ENCODE assay signal across 17 cellular contexts in the genomic region with DNA sequence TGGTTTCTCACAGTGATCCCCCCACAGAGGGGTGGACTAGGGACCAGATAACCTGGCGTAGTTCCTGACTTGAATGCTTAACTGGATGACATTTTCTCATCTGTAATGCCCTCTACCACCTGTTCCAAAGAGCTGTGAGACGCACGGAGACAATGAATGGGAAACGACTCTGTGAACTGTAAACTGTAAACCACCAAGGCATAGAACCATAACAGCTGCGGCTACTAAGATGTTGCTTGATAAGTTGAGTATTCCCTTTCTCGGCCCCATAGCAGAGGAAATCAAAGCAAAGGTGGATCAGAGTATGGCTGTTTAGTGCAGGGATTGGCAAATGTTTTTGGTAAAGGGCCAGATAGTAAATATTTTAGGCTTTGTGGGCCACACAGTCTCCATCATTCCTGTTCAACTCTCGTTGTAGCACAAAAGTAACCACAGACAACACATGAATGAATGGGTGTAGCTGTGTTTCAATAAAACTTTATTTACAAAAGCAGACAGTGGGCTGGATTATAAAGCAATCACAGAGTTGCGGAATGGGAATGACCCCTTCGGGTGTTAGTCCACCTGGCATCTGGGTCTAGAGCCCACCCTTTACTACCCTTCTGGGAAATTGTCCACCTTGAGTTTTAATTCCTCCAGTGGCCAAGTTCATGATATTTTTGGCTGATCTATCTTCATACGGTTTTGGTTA.
DNase-seq lines count a peak whose midpoint lies in the region; ATAC-seq, FAIRE-seq and TF ChIP-seq lines count a peak whose summit lies in the region.
"Had no signal": no experiment of that assay in that cellular context is flagged by ENCODE, and none has a peak within 500 bp of the region (broad histone marks: within the 10 kb centered on the region; RNA-seq: fewer than 3 reads in every experiment).

No MANE protein-coding gene starts in this region.

- TF ChIP-seq EP300 in HepG2 (IDR thresholded peaks at IDR 0.05; ENCODE audit: low read depth in 2 of 2, low read length in 2 of 2) (no peak), HepG2 (CRISPR knock-in tag; IDR thresholded peaks at IDR 0.05; ENCODE audit: borderline replicate concordance) (no peak), K562 (IDR thresholded peaks at IDR 0.05; ENCODE audit: low read length) (no peak)

- no peak for ATAC-seq in HepG2
- no peak for ATAC-seq in right lobe of liver
- ATAC-seq in K562, result no peak
- ATAC-seq: CD8-positive, alpha-beta T cell; HCT116 had no signal

- CTCF ChIA-PET in HepG2 (lab: Yijun Ruan, JAX; ENCODE audit: low intra/inter-chr PET ratio, low total read pairs), result no interaction called here
- CTCF ChIA-PET in K562 (lab: Yijun Ruan, JAX; ENCODE audit: low intra/inter-chr PET ratio), result no interaction called here

- H3K4me2 ChIP-seq in HepG2 (ENCODE audit: low read depth, low read length) (no peak overlapping the region), K562 (ENCODE audit: insufficient read depth, low read length) (no peak overlapping the region)
- H3K4me2 ChIP-seq: BLaER1 treated with 17β-estradiol and CSF1 and Interleukin-3, amounts not matched to agents 10 nM and 100 nM had no signal

- in situ Hi-C loops in HepG2 (cut with HindIII; ENCODE audit: extremely low pct_ligation_motif_present, low pct_unique_long_range_greater_than_20kb) (no loop called here), K562 (cut with MboI) (no loop called here)

- POLR2A ChIA-PET in HepG2 (lab: Yijun Ruan, JAX), result no interaction called here
- POLR2A ChIA-PET in K562 (lab: Yijun Ruan, JAX), result interaction anchor here (1.0 kb wide), 1 partner anchor 11 kb away, joined by 4 read pairs; no protein-coding TSS in a partner anchor

- no peak for TF ChIP-seq RAD21 in HepG2 (CRISPR knock-in tag; IDR thresholded peaks at IDR 0.05)
- no peak for TF ChIP-seq RAD21 in K562 (CRISPR knock-in tag; conservative IDR thresholded peaks at IDR 0.05 in 1 of 2, IDR thresholded peaks at IDR 0.05 in 1 of 2)

- H2AFZ ChIP-seq in HepG2 (ENCODE audit: low read length), result no peak overlapping the region
- H2AFZ ChIP-seq in K562 (ENCODE audit: low read depth, low read length), result no peak overlapping the region

- intact Hi-C loops in HepG2 (cut with micrococcal nuclease; ENCODE audit: unreplicated experiment), result no loop called here
- intact Hi-C loops in right lobe of liver (cut with DNase I), result no loop called here
- intact Hi-C loops in K562 (cut with micrococcal nuclease), result no loop called here

- TF ChIP-seq CTCF in HepG2 (CRISPR knock-in tag; IDR thresholded peaks at IDR 0.05) (no peak), right lobe of liver (IDR thresholded peaks at IDR 0.05) (no peak), K562 (IDR thresholded peaks at IDR 0.05 in 2 of 3, conservative IDR thresholded peaks at IDR 0.05 in 1 of 3; ENCODE audit: insufficient read depth in 2 of 3, low read depth in 1 of 3, low read length in 3 of 3) (no peak), WERI-Rb-1 (IDR thresholded peaks at IDR 0.05; ENCODE audit: low read depth, low read length) (no peak)

- H3K4me1 ChIP-seq in HepG2 (ENCODE audit: insufficient read depth, low read length) (peaks cover 35% of the 10 kb centered on the region), right lobe of liver (peaks cover 0 to 13% (median 4%) of the 10 kb centered on the region in 4 donors), K562 (replicated peaks in 1 of 2; ENCODE audit: control insufficient read depth in 2 of 2, insufficient read depth in 2 of 2, low read length in 2 of 2) (no peaks in the 10 kb centered on the region)
- H3K4me1 ChIP-seq: BLaER1 treated with 17β-estradiol and CSF1 and Interleukin-3, amounts not matched to agents 10 nM and 100 nM had no signal

- FAIRE-seq in HepG2 (lab: Jason Lieb, UNC), result no peak
- FAIRE-seq in K562 (lab: Jason Lieb, UNC), result no peak

- H3K9me1 ChIP-seq in K562 (ENCODE audit: control insufficient read depth, insufficient read depth, low read length), result no peaks in the 10 kb centered on the region

- TF ChIP-seq POLR2A in HepG2 (IDR thresholded peaks at IDR 0.05; ENCODE audit: insufficient read depth in 1 of 2, low read depth in 2 of 2, low read length in 2 of 2) (no peak), right lobe of liver (IDR thresholded peaks at IDR 0.05) (no peak), K562 (conservative IDR thresholded peaks at IDR 0.05) (no peak)

- H3K27ac ChIP-seq in HepG2 (ENCODE audit: extremely low read length, insufficient read depth, low read length), result no peak overlapping the region
- no peak overlapping the region for H3K27ac ChIP-seq in right lobe of liver
- H3K27ac ChIP-seq in K562 (ENCODE audit: extremely low read depth, low read depth, low read length), result no peak overlapping the region
- H3K27ac ChIP-seq in WERI-Rb-1, result no peak overlapping the region
- H3K27ac ChIP-seq: BLaER1 treated with 17β-estradiol and CSF1 and Interleukin-3, amounts not matched to agents 10 nM and 100 nM had no signal

- no peak overlapping the region for H3K9ac ChIP-seq in HepG2 (ENCODE audit: insufficient read depth, low read depth, low read length)
- no peak overlapping the region for H3K9ac ChIP-seq in K562 (ENCODE audit: insufficient read depth in 1 of 2, low read depth in 2 of 2, low read length in 2 of 2)
- H3K9ac ChIP-seq: BLaER1 treated with 17β-estradiol and CSF1 and Interleukin-3, amounts not matched to agents 10 nM and 100 nM had no signal

- H3K27me3 ChIP-seq in HepG2 (ENCODE audit: control insufficient read depth in 1 of 2, insufficient read depth in 2 of 2, low read length in 2 of 2), result no peaks in the 10 kb centered on the region
- H3K27me3 ChIP-seq in right lobe of liver, result no peaks in the 10 kb centered on the region
- peaks cover 15 to 17% of the 10 kb centered on the region in 2 experiments for H3K27me3 ChIP-seq in K562 (ENCODE audit: control insufficient read depth in 2 of 2, insufficient read depth in 2 of 2, low read length in 2 of 2)
- H3K27me3 ChIP-seq in WERI-Rb-1 (ENCODE audit: insufficient read depth, low read depth, severe bottlenecking), result no peaks in the 10 kb centered on the region
- H3K27me3 ChIP-seq: BLaER1 treated with 17β-estradiol and CSF1 and Interleukin-3, amounts not matched to agents 10 nM and 100 nM had no signal

- WGBS in HepG2 (ENCODE audit: low lambda C conversion rate), result 91% methylated on average over 10 of the region's 10 CpGs
- 85% methylated on average over 9 of the region's 10 CpGs for WGBS in right lobe of liver (ENCODE audit: insufficient coverage, low coverage, low lambda C conversion rate, missing lambda C conversion rate)
- 3% methylated on average over 10 of the region's 10 CpGs for WGBS in K562 (ENCODE audit: insufficient coverage, low coverage, missing lambda C conversion rate)

- H4K20me1 ChIP-seq in HepG2 (ENCODE audit: insufficient read depth, low read length), result no peaks in the 10 kb centered on the region
- no peaks in the 10 kb centered on the region for H4K20me1 ChIP-seq in K562 (replicated peaks; ENCODE audit: control insufficient read depth, insufficient read depth, low read length)
- H4K20me1 ChIP-seq: BLaER1 treated with 17β-estradiol and CSF1 and Interleukin-3, amounts not matched to agents 10 nM and 100 nM had no signal

- BruUV-seq in HepG2 (replicated peaks; lab: Mats Ljungman, UMichigan), result no TSS peak
- no TSS peak for BruUV-seq in K562 (replicated peaks; lab: Mats Ljungman, UMichigan)

- H3K79me2 ChIP-seq in HepG2 (ENCODE audit: insufficient read depth, low read length) (no peaks in the 10 kb centered on the region), K562 (ENCODE audit: control insufficient read depth, insufficient read depth, low read length) (no peaks in the 10 kb centered on the region)

- H3K36me3 ChIP-seq in HepG2 (replicated peaks in 1 of 2; ENCODE audit: control insufficient read depth in 1 of 2, insufficient read depth in 2 of 2, low read length in 2 of 2) (no peaks in the 10 kb centered on the region), right lobe of liver (no peaks in the 10 kb centered on the region), K562 (ENCODE audit: control insufficient read depth, insufficient read depth, low read length) (no peaks in the 10 kb centered on the region), WERI-Rb-1 (no peaks in the 10 kb centered on the region)
- H3K36me3 ChIP-seq: BLaER1 treated with 17β-estradiol and CSF1 and Interleukin-3, amounts not matched to agents 10 nM and 100 nM had no signal

- no peak for DNase-seq in HepG2 (ENCODE audit: low spot score)
- DNase-seq in right lobe of liver, result no peak
- DNase-seq in NCI-H2107 treated with DMSO at 0.1 percent for 48 hours (lab: John Stamatoyannopoulos, UW; ENCODE audit: unreplicated experiment), result peak; percentile 69
- DNase-seq in K562 (ENCODE audit: extremely low read depth in 1 of 4, low spot score in 3 of 4), result no peak
- DNase-seq in NCI-H345 (lab: John Stamatoyannopoulos, UW), result no peak
- DNase-seq in stimulated activated naive CD4-positive, alpha-beta T cell treated with Interleukin-2 at 50 U/mL for 16 hours (lab: John Stamatoyannopoulos, UW), result no peak
- DNase-seq in WERI-Rb-1, result no peak
- DNase-seq: 8988T; Calu3; CD8-positive, alpha-beta T cell; DMS79 treated with DMSO at 0.1 percent for 48 hours; GF-D8; GOT3; H7; HFFc6 had no signal

- H3K9me3 ChIP-seq in HepG2 (ENCODE audit: low read length) (0 out of 2 replicates have a peak, but pooled peaks cover 6% of the 10 kb centered on the region), right lobe of liver (no peaks in the 10 kb centered on the region), K562 (replicated peaks; ENCODE audit: control insufficient read depth, insufficient read depth, low read depth, low read length) (no peaks in the 10 kb centered on the region), WERI-Rb-1 (ENCODE audit: severe bottlenecking) (peaks cover 13% of the 10 kb centered on the region)

- H3K4me3 ChIP-seq in HepG2 (replicated peaks in 1 of 3; ENCODE audit: insufficient read depth in 1 of 3, low read depth in 2 of 3, low read length in 3 of 3) (no peak overlapping the region), right lobe of liver (no peak overlapping the region), K562 (no peak overlapping the region), WERI-Rb-1 (ENCODE audit: low read depth, low read length) (no peak overlapping the region)
- H3K4me3 ChIP-seq: BLaER1 treated with 17β-estradiol and CSF1 and Interleukin-3, amounts not matched to agents 10 nM and 100 nM had no signal

TF ChIP-seq in HepG2, 621 proteins besides CTCF, POLR2A, EP300 and RAD21 (continues in another document):
- TF ChIP-seq TGIF2 (CRISPR knock-in tag; IDR thresholded peaks at IDR 0.05), result no peak

TF ChIP-seq in K562, 482 proteins besides CTCF, POLR2A, EP300 and RAD21 (continues in another document):
- TF ChIP-seq, protein P1, sequence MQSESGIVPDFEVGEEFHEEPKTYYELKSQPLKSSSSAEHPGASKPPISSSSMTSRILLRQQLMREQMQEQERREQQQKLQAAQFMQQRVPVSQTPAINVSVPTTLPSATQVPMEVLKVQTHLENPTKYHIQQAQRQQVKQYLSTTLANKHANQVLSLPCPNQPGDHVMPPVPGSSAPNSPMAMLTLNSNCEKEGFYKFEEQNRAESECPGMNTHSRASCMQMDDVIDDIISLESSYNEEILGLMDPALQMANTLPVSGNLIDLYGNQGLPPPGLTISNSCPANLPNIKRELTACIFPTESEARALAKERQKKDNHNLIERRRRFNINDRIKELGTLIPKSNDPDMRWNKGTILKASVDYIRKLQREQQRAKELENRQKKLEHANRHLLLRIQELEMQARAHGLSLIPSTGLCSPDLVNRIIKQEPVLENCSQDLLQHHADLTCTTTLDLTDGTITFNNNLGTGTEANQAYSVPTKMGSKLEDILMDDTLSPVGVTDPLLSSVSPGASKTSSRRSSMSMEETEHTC (IDR thresholded peaks at IDR 0.05), result no peak
- TF ChIP-seq SMAD4 (CRISPR knock-in tag; conservative IDR thresholded peaks at IDR 0.05), result no peak
